ENCODE assay signal across 11 cellular contexts in the genomic region with DNA sequence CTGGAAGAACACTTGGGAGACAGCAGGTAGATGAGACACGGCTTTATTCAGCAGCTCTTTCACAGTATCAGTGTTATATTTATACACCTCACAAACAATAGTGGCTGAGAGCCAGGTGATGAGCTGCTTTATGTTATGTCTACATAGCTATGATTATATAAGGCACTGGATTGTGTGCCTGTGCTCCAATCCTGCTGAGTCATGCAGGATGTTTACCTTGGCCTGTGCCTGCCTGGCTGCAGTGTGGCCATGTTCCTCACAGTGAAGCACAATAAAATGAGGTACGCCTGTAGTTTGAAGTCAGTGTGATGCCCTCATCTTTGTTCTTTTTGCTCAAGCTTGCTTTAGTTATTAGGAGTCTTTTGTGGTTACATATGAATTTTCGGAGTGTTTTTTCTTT. TPM values are rescaled to one million over a fixed set of nuclear protein-coding genes. Genes with fewer than 3 reads are reported as not detected.
DNase-seq lines count a peak whose midpoint lies in the region; ATAC-seq and TF ChIP-seq lines count a peak whose summit lies in the region.
"Had no signal": no experiment of that assay in that cellular context is flagged by ENCODE, and none has a peak within 500 bp of the region (broad histone marks: within the 10 kb centered on the region; RNA-seq: fewer than 3 reads in every experiment).

No MANE protein-coding gene starts in this region.

- peak overlapping the region; percentile 20; the same call in 1 of the 2 replicates for H2AFZ ChIP-seq in KMS-11 (ENCODE audit: low read depth)

- peaks cover 6% of the 10 kb centered on the region for H3K9me3 Mint-ChIP-seq in activated T-helper 17 cell treated with anti-CD3 and anti-CD28 coated beads, Interleukin-2, amount 50 U/mL, for 72 hours
- peaks cover 16% of the 10 kb centered on the region for H3K9me3 Mint-ChIP-seq in progenitor cell of endocrine pancreas (ENCODE audit: low read depth)

- peak; percentile 12 for DNase-seq in AG08395 (ENCODE audit: low spot score)
- peak; percentile 46 for DNase-seq in kidney glomerular epithelial cell (lab: John Stamatoyannopoulos, UW)
- DNase-seq in progenitor cell of endocrine pancreas (ENCODE audit: low spot score, unreplicated experiment): no peak
- no peak for DNase-seq in activated CD4-positive, alpha-beta T cell treated with anti-CD3 and anti-CD28 coated beads, Interleukin-2, amount 50 U/mL, for 1 hour
- DNase-seq: CD4-positive, alpha-beta T cell; effector CD4-positive, alpha-beta T cell had no signal

- no peaks in the 10 kb centered on the region for H3K36me3 Mint-ChIP-seq in activated T-helper 17 cell treated with anti-CD3 and anti-CD28 coated beads, Interleukin-2, amount 50 U/mL, for 72 hours (ENCODE audit: low read depth)
- peaks cover 1% of the 10 kb centered on the region for H3K36me3 Mint-ChIP-seq in progenitor cell of endocrine pancreas (ENCODE audit: insufficient read depth)

- H4K20me1 ChIP-seq in KMS-11 (ENCODE audit: insufficient read depth): no peaks in the 10 kb centered on the region

- H3K4me2 ChIP-seq in KMS-11: no peak overlapping the region

- H3K79me2 ChIP-seq in KMS-11 (ENCODE audit: insufficient read depth, low read depth): no peaks in the 10 kb centered on the region

- H3K27ac Mint-ChIP-seq in activated T-helper 17 cell treated with anti-CD3 and anti-CD28 coated beads, Interleukin-2, amount 50 U/mL, for 72 hours: peak overlapping the region; percentile 28
- no peak overlapping the region for H3K27ac Mint-ChIP-seq in progenitor cell of endocrine pancreas
- H3K27ac Mint-ChIP-seq: CD4-positive, alpha-beta T cell had no signal

- no peak overlapping the region for H3K4me3 Mint-ChIP-seq in activated T-helper 17 cell treated with anti-CD3 and anti-CD28 coated beads, Interleukin-2, amount 50 U/mL, for 72 hours
- no peak overlapping the region for H3K4me3 Mint-ChIP-seq in progenitor cell of endocrine pancreas (ENCODE audit: low read depth)
- H3K4me3 Mint-ChIP-seq: CD4-positive, alpha-beta T cell had no signal

- no peaks in the 10 kb centered on the region for H3K27me3 Mint-ChIP-seq in activated T-helper 17 cell treated with anti-CD3 and anti-CD28 coated beads, Interleukin-2, amount 50 U/mL, for 72 hours
- H3K27me3 Mint-ChIP-seq in progenitor cell of endocrine pancreas: no peaks in the 10 kb centered on the region
- H3K27me3 Mint-ChIP-seq: CD4-positive, alpha-beta T cell had no signal

- no peak overlapping the region for H3K27ac ChIP-seq in KMS-11

- H3K4me1 ChIP-seq in KMS-11 (ENCODE audit: low read depth, poor library complexity, severe bottlenecking): peaks cover 7% of the 10 kb centered on the region

- no peak for ATAC-seq in activated T-helper 17 cell treated with anti-CD3 and anti-CD28 coated beads, Interleukin-2, amount 50 U/mL, for 72 hours (replicated peaks)
- ATAC-seq in GM21529 (IDR thresholded peaks at IDR 0.05; ENCODE audit: unreplicated experiment) (no peak), GM18907 (IDR thresholded peaks at IDR 0.05; ENCODE audit: unreplicated experiment) (no peak)

- H3K9ac ChIP-seq in KMS-11: no peak overlapping the region

- TF ChIP-seq CTCF in KMS-11 (conservative IDR thresholded peaks at IDR 0.05; ENCODE audit: low read depth, low read length) (no peak), progenitor cell of endocrine pancreas (IDR thresholded peaks at IDR 0.05; ENCODE audit: unreplicated experiment) (no peak)

- no peaks in the 10 kb centered on the region for H3K27me3 ChIP-seq in KMS-11 (ENCODE audit: insufficient read depth, low read depth)

- no peak overlapping the region for H3K4me3 ChIP-seq in KMS-11 (IDR thresholded peaks at IDR 0.05; ENCODE audit: insufficient read depth, low read depth, low read length)
- H3K4me3 ChIP-seq: lung had no signal

- no peaks in the 10 kb centered on the region for H3K36me3 ChIP-seq in KMS-11 (ENCODE audit: insufficient read depth)

- H3K4me1 Mint-ChIP-seq in activated T-helper 17 cell treated with anti-CD3 and anti-CD28 coated beads, Interleukin-2, amount 50 U/mL, for 72 hours: no peaks in the 10 kb centered on the region
- H3K4me1 Mint-ChIP-seq in progenitor cell of endocrine pancreas (ENCODE audit: low read depth): no peaks in the 10 kb centered on the region

RNA-seq across cellular contexts. Expression of gene CXCL13, which starts 31.3 kb away (rescaled TPM):
- total RNA-seq in activated T-helper 17 cell treated with anti-CD3 and anti-CD28 coated beads, Interleukin-2, amount 50 U/mL, for 72 hours: 1 to 10 TPM in 1 of 2 donors, under 1 TPM in 1; 0.19 to 1.0 TPM
- not detected in 2 replicates for total RNA-seq in progenitor cell of endocrine pancreas
- total RNA-seq: CD4-positive, alpha-beta T cell had no signal

Comparison
In these comparisons a context has a peak if more than half of its experiments do, and no peak if none do; other contexts are left out.
1. DNase-seq: peak in AG08395 (single experiment) and kidney glomerular epithelial cell (single experiment); none in progenitor cell of endocrine pancreas (single experiment) and activated CD4-positive, alpha-beta T cell treated with anti-CD3 and anti-CD28 coated beads, Interleukin-2, amount 50 U/mL, for 1 hour (single experiment).